20 cellular contexts compared by ENCODE assay signal in genomic region chr6:34232901-34233300, GRCh38. TPM values are rescaled to one million over a fixed set of nuclear protein-coding genes. Genes with fewer than 3 reads are reported as not detected.
DNase-seq lines count a peak whose midpoint lies in the region; ATAC-seq, FAIRE-seq and TF ChIP-seq lines count a peak whose summit lies in the region.
"Had no signal": no experiment of that assay in that cellular context is flagged by ENCODE, and none has a peak within 500 bp of the region (broad histone marks: within the 10 kb centered on the region; RNA-seq: fewer than 3 reads in every experiment).

No MANE protein-coding gene starts in this region.

- no peak overlapping the region for H3K4ac ChIP-seq in trophoblast cell (ENCODE audit: low read depth, low read length)

- H4K91ac ChIP-seq in trophoblast cell (ENCODE audit: low read depth, low read length): no peak overlapping the region

- POLR2A ChIA-PET in Panc1 (lab: Charles Lee): no interaction called here

- peaks cover 23% of the 10 kb centered on the region for H3K4me1 Mint-ChIP-seq in endodermal cell

- no peak for TF ChIP-seq POLR2A in GM12891 (IDR thresholded peaks at IDR 0.05; ENCODE audit: low read depth, low read length)

- in situ Hi-C loops in Panc1 (cut with HindIII; ENCODE audit: low pct_unique_long_range_greater_than_20kb, low sequenced_read_pairs): no loop called here

- ATAC-seq in Panc1 (no peak), esophagus mucosa (no peak), HG02623 (IDR thresholded peaks at IDR 0.05; ENCODE audit: unreplicated experiment) (no peak), GM21619 (IDR thresholded peaks at IDR 0.05; ENCODE audit: unreplicated experiment) (no peak)
- ATAC-seq: activated CD8-positive, alpha-beta T cell treated with anti-CD3 and anti-CD28 coated beads, Interleukin-2, amount 10 ng/mL, durations not matched to agents 7 days and 5 days; left lobe of liver; stimulated activated naive CD8-positive, alpha-beta T cell treated with anti-CD3 and anti-CD28 coated beads, Interleukin-15, amount 100 ng/mL, for 72 hours had no signal

- H3K4me2 ChIP-seq in trophoblast cell (ENCODE audit: low read length): no peak overlapping the region
- H3K4me2 ChIP-seq: BLaER1 had no signal

- no peak overlapping the region for H3K4me3 ChIP-seq in Panc1 (ENCODE audit: low read depth in 2 of 2, low read length in 2 of 2)
- no peak overlapping the region for H3K4me3 ChIP-seq in endodermal cell (ENCODE audit: low read length)
- H3K4me3 ChIP-seq in trophoblast cell (ENCODE audit: low read depth, low read length): no peak overlapping the region
- H3K4me3 ChIP-seq: BLaER1 had no signal

- no peak overlapping the region for H2AK5ac ChIP-seq in trophoblast cell (ENCODE audit: low read length)

- WGBS in endodermal cell (ENCODE audit: insufficient coverage in 1 of 2, insufficient read length in 1 of 2), 2 experiments: 89 to 93% methylated on average over 5 of the region's 5 CpGs
- WGBS in trophoblast cell (ENCODE audit: extremely low coverage, insufficient coverage, insufficient read length): no CpG with 5 or more reads among the region's 5 CpGs

- CTCF ChIA-PET in Panc1 (lab: Charles Lee): interaction anchor here (0.5 kb wide), 1 partner anchor 182 kb away, joined by 5 read pairs; no protein-coding TSS in a partner anchor

- no peaks in the 10 kb centered on the region for H3K27me3 ChIP-seq in Panc1 (ENCODE audit: control insufficient read depth, insufficient read depth, low read length)
- no peaks in the 10 kb centered on the region for H3K27me3 ChIP-seq in endodermal cell (ENCODE audit: control insufficient read depth, insufficient read depth, low read length, poor library complexity, severe bottlenecking)
- H3K27me3 ChIP-seq in trophoblast cell (ENCODE audit: insufficient read depth, low read length): no peaks in the 10 kb centered on the region
- H3K27me3 ChIP-seq: BLaER1 had no signal

- no peaks in the 10 kb centered on the region for H3K36me3 Mint-ChIP-seq in endodermal cell (ENCODE audit: low read depth)

- peak overlapping the region; percentile 9 for H2BK12ac ChIP-seq in trophoblast cell (ENCODE audit: low read length)

- no peak overlapping the region for H2AFZ ChIP-seq in trophoblast cell (ENCODE audit: insufficient read depth, low read length, poor library complexity)

- H3K4me1 ChIP-seq in Panc1 (ENCODE audit: control insufficient read depth, insufficient read depth, low read length) (peaks cover 19% of the 10 kb centered on the region), endodermal cell (ENCODE audit: control insufficient read depth, insufficient read depth, low read length) (peaks cover 4% of the 10 kb centered on the region), trophoblast cell (ENCODE audit: control insufficient read depth in 1 of 2, insufficient read depth in 2 of 2, low read length in 2 of 2) (peaks cover 10 to 21% of the 10 kb centered on the region in 2 experiments)

- peak overlapping the region; percentile 54 for H3K27ac ChIP-seq in Panc1 (ENCODE audit: low read length)
- no peak overlapping the region for H3K27ac ChIP-seq in endodermal cell (ENCODE audit: low read depth, low read length)
- no peak overlapping the region for H3K27ac ChIP-seq in trophoblast cell (ENCODE audit: low read depth, low read length)
- H3K27ac ChIP-seq: BLaER1, VCaP had no signal

- no peak overlapping the region for H4K8ac ChIP-seq in trophoblast cell (ENCODE audit: low read depth, low read length)

- intact Hi-C loops in Panc1 (cut with micrococcal nuclease; ENCODE audit: unreplicated experiment): no loop called here

- no TSS peak for BruUV-seq in Panc1 (replicated peaks; lab: Mats Ljungman, UMichigan)

- H3K4me3 Mint-ChIP-seq in endodermal cell: no peak overlapping the region
- H3K4me3 Mint-ChIP-seq: activated CD8-positive, alpha-beta T cell treated with anti-CD3 and anti-CD28 coated beads, Interleukin-2, amount 10 ng/mL, durations not matched to agents 7 days and 5 days; stimulated activated naive CD8-positive, alpha-beta T cell treated with anti-CD3 and anti-CD28 coated beads, Interleukin-15, amount 100 ng/mL, for 72 hours had no signal

- no peak overlapping the region for H3K27ac Mint-ChIP-seq in endodermal cell
- H3K27ac Mint-ChIP-seq: activated CD8-positive, alpha-beta T cell treated with anti-CD3 and anti-CD28 coated beads, Interleukin-2, amount 10 ng/mL, durations not matched to agents 7 days and 5 days; stimulated activated naive CD8-positive, alpha-beta T cell treated with anti-CD3 and anti-CD28 coated beads, Interleukin-15, amount 100 ng/mL, for 72 hours had no signal

- H3K79me1 ChIP-seq in trophoblast cell (ENCODE audit: low read length): peaks cover 25% of the 10 kb centered on the region

- FAIRE-seq in GM12891 (lab: Jason Lieb, UNC): no peak
- FAIRE-seq: astrocyte, HTR-8/SVneo had no signal

- H3K23ac ChIP-seq in trophoblast cell (ENCODE audit: low read length): no peak overlapping the region

- no peaks in the 10 kb centered on the region for H3K27me3 Mint-ChIP-seq in endodermal cell (ENCODE audit: insufficient read depth)
- H3K27me3 Mint-ChIP-seq: stimulated activated naive CD8-positive, alpha-beta T cell treated with anti-CD3 and anti-CD28 coated beads, Interleukin-15, amount 100 ng/mL, for 72 hours had no signal

- no peak overlapping the region for H3K14ac ChIP-seq in trophoblast cell (ENCODE audit: low read length)

- no peak overlapping the region for H4K12ac ChIP-seq in trophoblast cell (ENCODE audit: low read depth, low read length)

- H2BK120ac ChIP-seq in trophoblast cell (ENCODE audit: insufficient read depth, low read length, poor library complexity): no peak overlapping the region

- no peaks in the 10 kb centered on the region for H3K9me3 Mint-ChIP-seq in endodermal cell
- H3K9me3 Mint-ChIP-seq: stimulated activated naive CD8-positive, alpha-beta T cell treated with anti-CD3 and anti-CD28 coated beads, Interleukin-15, amount 100 ng/mL, for 72 hours had no signal

- DNase-seq in D341Med (ENCODE audit: low spot score) (peak; percentile 2), Panc1 (ENCODE audit: low read depth, low spot score) (no peak), endodermal cell (peak; percentile 49), trophoblast cell (no peak), GM12891 (ENCODE audit: insufficient read length, low spot score) (no peak)
- DNase-seq: activated CD8-positive, alpha-beta T cell treated with anti-CD3 and anti-CD28 coated beads, Interleukin-2, amount 10 ng/mL, durations not matched to agents 7 days and 5 days; dermis blood vessel endothelial cell; DND-41; HCEC 1CT; NCI-H2081 treated with DMSO at 0.1 percent for 48 hours; NCI-H526; stimulated activated naive CD8-positive, alpha-beta T cell treated with anti-CD3 and anti-CD28 coated beads, Interleukin-15, amount 100 ng/mL, for 72 hours had no signal

- peaks cover 12% of the 10 kb centered on the region for H3K79me2 ChIP-seq in trophoblast cell (ENCODE audit: control insufficient read depth, insufficient read depth, low read length, poor library complexity)

- no peak overlapping the region for H3K18ac ChIP-seq in trophoblast cell (ENCODE audit: low read length)

- H3K9me3 ChIP-seq in Panc1 (ENCODE audit: control insufficient read depth, insufficient read depth, low read depth, low read length): no peaks in the 10 kb centered on the region
- H3K9me3 ChIP-seq in endodermal cell (ENCODE audit: control insufficient read depth, low read length): no peaks in the 10 kb centered on the region
- H3K9me3 ChIP-seq in trophoblast cell (ENCODE audit: insufficient read depth, low read depth, low read length): peaks cover 2% of the 10 kb centered on the region
- H3K9me3 ChIP-seq: BLaER1 had no signal

- no peak overlapping the region for H3K9ac ChIP-seq in endodermal cell (ENCODE audit: extremely low read depth, low read length, poor library complexity, severe bottlenecking)
- no peak overlapping the region for H3K9ac ChIP-seq in trophoblast cell (ENCODE audit: low read length)
- H3K9ac ChIP-seq: BLaER1 had no signal

- H3K36me3 ChIP-seq in Panc1 (ENCODE audit: control insufficient read depth, insufficient read depth, low read length) (no peaks in the 10 kb centered on the region), endodermal cell (ENCODE audit: control insufficient read depth, insufficient read depth, low read length) (no peaks in the 10 kb centered on the region), trophoblast cell (ENCODE audit: control insufficient read depth in 1 of 2, insufficient read depth in 2 of 2, low read length in 2 of 2) (no peaks in the 10 kb centered on the region)
- H3K36me3 ChIP-seq: BLaER1 had no signal

- no peak for TF ChIP-seq CTCF in Panc1 (IDR thresholded peaks at IDR 0.05)
- TF ChIP-seq CTCF in endodermal cell (conservative IDR thresholded peaks at IDR 0.05): no peak

- no peak overlapping the region for H2BK5ac ChIP-seq in trophoblast cell (ENCODE audit: low read depth, low read length, poor library complexity)

TF ChIP-seq in GM12891, 5 proteins besides CTCF, POLR2A, EP300 and RAD21:
- no peak for TF ChIP-seq PAX5 (IDR thresholded peaks at IDR 0.05; ENCODE audit: insufficient read depth, low read length, severe bottlenecking)
- no peak for TF ChIP-seq TAF1 (IDR thresholded peaks at IDR 0.05; ENCODE audit: low read depth, low read length)
- TF ChIP-seq POLR2AphosphoS5 (IDR thresholded peaks at IDR 0.05; ENCODE audit: low read depth, low read length): no peak
- no peak for TF ChIP-seq POU2F2 (IDR thresholded peaks at IDR 0.05; ENCODE audit: low read depth, low read length)
- no peak for TF ChIP-seq SPI1 (IDR thresholded peaks at IDR 0.05; ENCODE audit: low read depth, low read length)

RNA-seq across cellular contexts. Expression of gene HMGA1, which starts 3.8 kb away (rescaled TPM):
- 444 TPM for total RNA-seq in Panc1 (2021; ENCODE audit: unreplicated experiment)
- 488 TPM for polyA plus RNA-seq in Panc1 (2012; ENCODE audit: insufficient read length)
- total RNA-seq in endodermal cell: 1,000 to 10,000 TPM; 1,306 to 1,595 TPM
- 1,230 TPM for polyA plus RNA-seq in endodermal cell (2013, experiment 1 of 2)
- 1,159 TPM for polyA plus RNA-seq in endodermal cell (2013, experiment 2 of 2)
- 615 and 629 TPM in 2 replicates for polyA plus RNA-seq in trophoblast cell (2013)
- total RNA-seq in esophagus mucosa: 244 TPM
- 367 TPM for polyA plus RNA-seq in GM12891 (2012; ENCODE audit: low read depth, missing spikeins)

RNA-seq across cellular contexts. Expression of gene SMIM29, which starts 15.9 kb away (rescaled TPM):
- total RNA-seq in Panc1 (2021; ENCODE audit: unreplicated experiment) (35.6 TPM), endodermal cell (1 to 10 TPM; 7.2 to 7.9 TPM), esophagus mucosa (30.6 TPM)
- 43.7 TPM for polyA plus RNA-seq in Panc1 (2012; ENCODE audit: insufficient read length)
- 16.4 TPM for polyA plus RNA-seq in endodermal cell (2013, experiment 1 of 2)
- polyA plus RNA-seq in endodermal cell (2013, experiment 2 of 2): 14.3 TPM
- 10.3 and 11.5 TPM in 2 replicates for polyA plus RNA-seq in trophoblast cell (2013)
- polyA plus RNA-seq in GM12891 (2012; ENCODE audit: low read depth, missing spikeins): 14.2 TPM

Comparison
In these comparisons a context has a peak if more than half of its experiments do, and no peak if none do; other contexts are left out.
1. DNase-seq: peak in D341Med (single experiment) and endodermal cell (single experiment); none in Panc1 (single experiment), trophoblast cell (0 of 2) and GM12891 (single experiment).